In the genomic region with DNA sequence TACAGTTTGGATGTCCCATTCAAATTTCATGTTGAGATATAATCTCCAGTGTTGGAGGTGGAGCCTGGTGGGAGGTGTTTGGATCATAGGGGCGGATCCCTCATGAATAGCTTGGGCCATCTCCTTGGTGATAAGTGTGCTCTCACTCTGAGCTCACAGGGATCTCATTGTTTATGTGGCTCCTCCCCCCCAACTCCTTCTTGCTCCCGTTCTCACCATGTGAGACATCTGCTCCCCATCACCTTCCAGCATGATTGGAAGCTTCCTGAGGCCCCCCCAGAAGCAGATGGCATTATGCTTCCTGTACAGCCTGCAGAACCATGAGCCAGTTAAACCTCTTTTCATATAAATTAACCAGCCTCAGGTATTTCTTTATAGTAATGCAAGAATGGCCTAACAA, we compare ENCODE assay signal across 17 cellular contexts. TPM values are rescaled to one million over a fixed set of nuclear protein-coding genes. Genes with fewer than 3 reads are reported as not detected.
DNase-seq lines count a peak whose midpoint lies in the region; ATAC-seq and TF ChIP-seq lines count a peak whose summit lies in the region.
"Had no signal": no experiment of that assay in that cellular context is flagged by ENCODE, and none has a peak within 500 bp of the region (broad histone marks: within the 10 kb centered on the region; RNA-seq: fewer than 3 reads in every experiment).

No MANE protein-coding gene starts in this region.

- peak overlapping the region; percentile 76 for H3K27ac Mint-ChIP-seq in endodermal cell
- no peak overlapping the region for H3K27ac Mint-ChIP-seq in activated T-cell treated with anti-CD3 and anti-CD28 coated beads, Interleukin-2, amount 50 U/mL, for 24 hours
- H3K27ac Mint-ChIP-seq: activated B cell treated with CpG ODN at 0.5 μM for 24 hours; activated T-helper 17 cell treated with anti-CD3 and anti-CD28 coated beads, Interleukin-2, amount 50 U/mL, for 72 hours; CD4-positive, CD25-positive, alpha-beta regulatory T cell; HFFc6 had no signal

- no peak overlapping the region for H3K9ac ChIP-seq in endodermal cell (ENCODE audit: extremely low read depth, low read length, poor library complexity, severe bottlenecking)

- no peak overlapping the region for H3K27ac ChIP-seq in endodermal cell (ENCODE audit: low read depth, low read length)
- no peak overlapping the region for H3K27ac ChIP-seq in psoas muscle
- H3K27ac ChIP-seq: skin epidermis had no signal

- H3K27me3 ChIP-seq in endodermal cell (ENCODE audit: control insufficient read depth, insufficient read depth, low read length, poor library complexity, severe bottlenecking) (no peaks in the 10 kb centered on the region), psoas muscle (ENCODE audit: insufficient read depth in 3 of 3, low read length in 2 of 3) (no peaks in the 10 kb centered on the region)
- H3K27me3 ChIP-seq: body of pancreas had no signal

- TF ChIP-seq CTCF in endodermal cell (conservative IDR thresholded peaks at IDR 0.05), result no peak
- TF ChIP-seq CTCF in psoas muscle (IDR thresholded peaks at IDR 0.05), result no peak
- no peak for TF ChIP-seq CTCF in GM10266 (IDR thresholded peaks at IDR 0.05; ENCODE audit: control insufficient read depth, insufficient read depth, low read depth, missing control alignments)

- DNase-seq in A172 (ENCODE audit: low spot score) (peak; percentile 49), EL (peak; percentile 24), NCI-H526 (lab: John Stamatoyannopoulos, UW) (peak; percentile 57 to 71), endodermal cell (peak; percentile 75), psoas muscle (no peak), GM10266 (ENCODE audit: extremely low spot score) (no peak)
- DNase-seq in activated T-cell treated with anti-CD3 and anti-CD28 coated beads, Interleukin-2, amount 50 U/mL, for 24 hours, result no peak
- DNase-seq in stimulated activated naive CD4-positive, alpha-beta T cell (lab: John Stamatoyannopoulos, UW), result no peak
- DNase-seq: activated B cell treated with CpG ODN at 0.5 μM for 24 hours; body of pancreas; CD4-positive, CD25-positive, alpha-beta regulatory T cell; HFFc6; Kasumi-1; natural killer cell had no signal

- no peak for ATAC-seq in psoas muscle
- ATAC-seq: activated T-helper 17 cell treated with anti-CD3 and anti-CD28 coated beads, Interleukin-2, amount 50 U/mL, for 72 hours; body of pancreas; natural killer cell; Panc1 had no signal

- no peaks in the 10 kb centered on the region for H3K27me3 Mint-ChIP-seq in endodermal cell (ENCODE audit: insufficient read depth)
- H3K27me3 Mint-ChIP-seq in activated T-cell treated with anti-CD3 and anti-CD28 coated beads, Interleukin-2, amount 50 U/mL, for 24 hours, result no peaks in the 10 kb centered on the region
- H3K27me3 Mint-ChIP-seq: activated B cell treated with CpG ODN at 0.5 μM for 24 hours; activated T-helper 17 cell treated with anti-CD3 and anti-CD28 coated beads, Interleukin-2, amount 50 U/mL, for 72 hours had no signal

- no peak overlapping the region for H3K4me3 Mint-ChIP-seq in endodermal cell
- no peak overlapping the region for H3K4me3 Mint-ChIP-seq in activated T-cell treated with anti-CD3 and anti-CD28 coated beads, Interleukin-2, amount 50 U/mL, for 24 hours
- H3K4me3 Mint-ChIP-seq: activated B cell treated with CpG ODN at 0.5 μM for 24 hours; activated T-helper 17 cell treated with anti-CD3 and anti-CD28 coated beads, Interleukin-2, amount 50 U/mL, for 72 hours; HFFc6; natural killer cell had no signal

- H3K4me3 ChIP-seq in endodermal cell (ENCODE audit: low read length) (no peak overlapping the region), psoas muscle (no peak overlapping the region)
- H3K4me3 ChIP-seq: body of pancreas, skin epidermis had no signal

- H3K4me1 ChIP-seq in endodermal cell (ENCODE audit: control insufficient read depth, insufficient read depth, low read length), result no peaks in the 10 kb centered on the region
- peaks cover 20% of the 10 kb centered on the region for H3K4me1 ChIP-seq in psoas muscle

- H3K4me1 Mint-ChIP-seq in endodermal cell, result peaks cover 6% of the 10 kb centered on the region
- peaks cover 16% of the 10 kb centered on the region for H3K4me1 Mint-ChIP-seq in activated T-cell treated with anti-CD3 and anti-CD28 coated beads, Interleukin-2, amount 50 U/mL, for 24 hours (ENCODE audit: low read depth)
- H3K4me1 Mint-ChIP-seq: activated T-helper 17 cell treated with anti-CD3 and anti-CD28 coated beads, Interleukin-2, amount 50 U/mL, for 72 hours had no signal

- WGBS in endodermal cell (ENCODE audit: insufficient coverage in 1 of 2, insufficient read length in 1 of 2), 2 experiments, result 0 to 37% methylated on average over 1 to 2 of the region's 2 CpGs
- 40 to 64% (median 47%) methylated on average over 2 of the region's 2 CpGs for whole genome bisulfite sequencing in psoas muscle, 3 donors

- intact Hi-C loops in psoas muscle (cut with DNase I), result no loop called here

- no peaks in the 10 kb centered on the region for H3K9me3 ChIP-seq in endodermal cell (ENCODE audit: control insufficient read depth, low read length)
- H3K9me3 ChIP-seq in psoas muscle, result no peaks in the 10 kb centered on the region
- H3K9me3 ChIP-seq: body of pancreas had no signal

- no peaks in the 10 kb centered on the region for H3K36me3 Mint-ChIP-seq in endodermal cell (ENCODE audit: low read depth)
- no peaks in the 10 kb centered on the region for H3K36me3 Mint-ChIP-seq in activated T-cell treated with anti-CD3 and anti-CD28 coated beads, Interleukin-2, amount 50 U/mL, for 24 hours (ENCODE audit: low read depth)
- H3K36me3 Mint-ChIP-seq: CD4-positive, CD25-positive, alpha-beta regulatory T cell; natural killer cell had no signal

- H3K36me3 ChIP-seq in endodermal cell (ENCODE audit: control insufficient read depth, insufficient read depth, low read length) (no peaks in the 10 kb centered on the region), psoas muscle (ENCODE audit: insufficient read depth in 1 of 2, low read depth in 1 of 2) (no peaks in the 10 kb centered on the region)

- no peaks in the 10 kb centered on the region for H3K9me3 Mint-ChIP-seq in endodermal cell
- no peaks in the 10 kb centered on the region for H3K9me3 Mint-ChIP-seq in activated T-cell treated with anti-CD3 and anti-CD28 coated beads, Interleukin-2, amount 50 U/mL, for 24 hours
- H3K9me3 Mint-ChIP-seq: activated T-helper 17 cell treated with anti-CD3 and anti-CD28 coated beads, Interleukin-2, amount 50 U/mL, for 72 hours; CD4-positive, CD25-positive, alpha-beta regulatory T cell; HFFc6; natural killer cell had no signal

RNA-seq across cellular contexts. Expression of a gene that starts 3.0 kb away (rescaled TPM):
- 9.8 and 11.4 TPM in 2 replicates for total RNA-seq in A172 (2014; rRNA removed; shearing (Covaris generic))
- total RNA-seq in endodermal cell (1 to 10 TPM; 1.7 to 3.5 TPM), psoas muscle (10 to 100 TPM; 11.9 to 28.4 (median 16.5) TPM)
- polyA plus RNA-seq in endodermal cell (2013, experiment 1 of 2), result 5.5 TPM
- polyA plus RNA-seq in endodermal cell (2013, experiment 2 of 2), result 5.1 TPM
- polyA plus RNA-seq in psoas muscle, result 10 to 100 TPM; 16.0 to 24.8 (median 18.0) TPM

RNA-seq across cellular contexts. Expression of a gene that starts 20.7 kb away (rescaled TPM):
- 23.0 and 25.8 TPM in 2 replicates for total RNA-seq in A172 (2014; rRNA removed; shearing (Covaris generic))
- total RNA-seq in endodermal cell, result 10 to 100 TPM; 30.8 to 46.7 TPM
- 32.6 TPM for polyA plus RNA-seq in endodermal cell (2013, experiment 1 of 2)
- polyA plus RNA-seq in endodermal cell (2013, experiment 2 of 2), result 33.6 TPM
- total RNA-seq in psoas muscle, result 10 to 100 TPM; 17.8 to 39.0 (median 28.4) TPM
- polyA plus RNA-seq in psoas muscle, result 10 to 100 TPM; 17.3 to 22.3 (median 20.0) TPM

Comparison
In these comparisons a context has a peak if more than half of its experiments do, and no peak if none do; other contexts are left out.
1. DNase-seq: peak in A172 (single experiment), EL (single experiment), NCI-H526 (2 of 2) and endodermal cell (single experiment); none in psoas muscle (0 of 2), activated T-cell treated with anti-CD3 and anti-CD28 coated beads, Interleukin-2, amount 50 U/mL, for 24 hours (single experiment), GM10266 (single experiment) and stimulated activated naive CD4-positive, alpha-beta T cell (0 of 6).